In the genomic region with DNA sequence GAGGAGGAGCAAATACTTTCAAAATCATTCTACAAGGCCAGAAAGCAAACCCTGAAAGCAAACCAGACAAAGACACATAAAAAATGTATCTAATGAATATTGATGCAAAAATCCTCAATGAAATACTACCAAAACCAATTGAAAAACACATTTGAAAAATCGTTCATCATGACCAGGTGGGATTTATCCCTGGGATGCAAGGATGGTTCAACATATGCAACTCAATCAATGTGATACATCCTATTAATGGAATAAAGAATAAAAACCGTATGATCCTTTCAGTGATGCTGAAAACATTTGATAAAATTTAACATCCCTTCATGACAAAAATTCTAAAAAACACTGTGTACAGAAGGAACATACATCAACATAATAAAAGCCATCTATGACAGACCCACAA, we compare ENCODE assay signal across 29 cellular contexts.
DNase-seq lines count a peak whose midpoint lies in the region; ATAC-seq, FAIRE-seq and TF ChIP-seq lines count a peak whose summit lies in the region.
"Had no signal": no experiment of that assay in that cellular context is flagged by ENCODE, and none has a peak within 500 bp of the region (broad histone marks: within the 10 kb centered on the region; RNA-seq: fewer than 3 reads in every experiment).

No MANE protein-coding gene starts in this region.

- no peak for ATAC-seq in K562
- ATAC-seq: A549; CD8-positive, alpha-beta T cell had no signal

- WGBS in K562 (ENCODE audit: insufficient coverage, low coverage, missing lambda C conversion rate), result 4% methylated on average over 2 of the region's 2 CpGs
- 70 to 79% (median 77%) methylated on average over 2 of the region's 2 CpGs for WGBS in small intestine, 3 donors

- CTCF ChIA-PET in K562 (lab: Yijun Ruan, JAX; ENCODE audit: low intra/inter-chr PET ratio), result no interaction called here

- H2AFZ ChIP-seq in K562 (ENCODE audit: low read depth, low read length), result no peak overlapping the region

- H3K27ac ChIP-seq in K562 (ENCODE audit: extremely low read depth, low read depth, low read length), result no peak overlapping the region
- H3K27ac ChIP-seq in small intestine (ENCODE audit: low read depth in 1 of 2, low read length in 1 of 2), result no peak overlapping the region
- H3K27ac ChIP-seq: 22Rv1; A549; BLaER1; BLaER1 treated with 17β-estradiol and CSF1 and Interleukin-3, amounts not matched to agents 10 nM and 100 nM; C4-2B had no signal

- no peak for TF ChIP-seq EP300 in K562 (IDR thresholded peaks at IDR 0.05; ENCODE audit: low read length)

- no TSS peak for BruUV-seq in K562 (replicated peaks; lab: Mats Ljungman, UMichigan)

- no peaks in the 10 kb centered on the region for H3K36me3 ChIP-seq in K562 (ENCODE audit: control insufficient read depth, insufficient read depth, low read length)
- H3K36me3 ChIP-seq in small intestine (ENCODE audit: control insufficient read depth in 2 of 2, insufficient read depth in 2 of 2, low read length in 2 of 2), result no peaks in the 10 kb centered on the region
- H3K36me3 ChIP-seq: BE2C; BLaER1; BLaER1 treated with 17β-estradiol and CSF1 and Interleukin-3, amounts not matched to agents 10 nM and 100 nM had no signal

- H3K79me2 ChIP-seq in K562 (ENCODE audit: control insufficient read depth, insufficient read depth, low read length), result no peaks in the 10 kb centered on the region

- no peaks in the 10 kb centered on the region for H3K4me1 ChIP-seq in K562 (replicated peaks in 1 of 2; ENCODE audit: control insufficient read depth in 2 of 2, insufficient read depth in 2 of 2, low read length in 2 of 2)
- H3K4me1 ChIP-seq in small intestine (ENCODE audit: control insufficient read depth in 2 of 2, insufficient read depth in 1 of 2, low read depth in 1 of 2, low read length in 1 of 2), result no peaks in the 10 kb centered on the region
- H3K4me1 ChIP-seq: A549; BE2C; BLaER1; BLaER1 treated with 17β-estradiol and CSF1 and Interleukin-3, amounts not matched to agents 10 nM and 100 nM; Caco-2 had no signal

- TF ChIP-seq POLR2A in K562 (conservative IDR thresholded peaks at IDR 0.05), result no peak

- in situ Hi-C loops in K562 (cut with MboI), result no loop called here

- no peak for TF ChIP-seq CTCF in K562 (IDR thresholded peaks at IDR 0.05 in 2 of 3, conservative IDR thresholded peaks at IDR 0.05 in 1 of 3; ENCODE audit: insufficient read depth in 2 of 3, low read depth in 1 of 3, low read length in 3 of 3)

- H3K9me3 ChIP-seq in K562 (replicated peaks; ENCODE audit: control insufficient read depth, insufficient read depth, low read depth, low read length) (no peaks in the 10 kb centered on the region), small intestine (ENCODE audit: control insufficient read depth, low read depth) (peaks cover 2% of the 10 kb centered on the region)
- H3K9me3 ChIP-seq: A549, BE2C, Caco-2 had no signal

- H3K27me3 ChIP-seq in K562 (ENCODE audit: control insufficient read depth in 2 of 2, insufficient read depth in 2 of 2, low read length in 2 of 2) (no peaks in the 10 kb centered on the region), small intestine (ENCODE audit: control insufficient read depth in 2 of 2, insufficient read depth in 2 of 2, low read length in 2 of 2) (no peaks in the 10 kb centered on the region)
- H3K27me3 ChIP-seq: BE2C; BLaER1; BLaER1 treated with 17β-estradiol and CSF1 and Interleukin-3, amounts not matched to agents 10 nM and 100 nM had no signal

- POLR2A ChIA-PET in K562 (lab: Yijun Ruan, JAX), result no interaction called here

- intact Hi-C loops in K562 (cut with micrococcal nuclease), result no loop called here

- H3K4me3 ChIP-seq in K562, result no peak overlapping the region
- no peak overlapping the region for H3K4me3 ChIP-seq in small intestine (ENCODE audit: low read depth in 1 of 2, low read length in 2 of 2)
- H3K4me3 ChIP-seq: A549; BLaER1; BLaER1 treated with 17β-estradiol and CSF1 and Interleukin-3, amounts not matched to agents 10 nM and 100 nM had no signal

- H4K20me1 ChIP-seq in K562 (replicated peaks; ENCODE audit: control insufficient read depth, insufficient read depth, low read length), result no peaks in the 10 kb centered on the region
- H4K20me1 ChIP-seq: BLaER1; BLaER1 treated with 17β-estradiol and CSF1 and Interleukin-3, amounts not matched to agents 10 nM and 100 nM had no signal

- H3K9ac ChIP-seq in K562 (ENCODE audit: insufficient read depth in 1 of 2, low read depth in 2 of 2, low read length in 2 of 2), result no peak overlapping the region
- H3K9ac ChIP-seq: BLaER1; BLaER1 treated with 17β-estradiol and CSF1 and Interleukin-3, amounts not matched to agents 10 nM and 100 nM had no signal

- FAIRE-seq in K562 (lab: Jason Lieb, UNC) (no peak), small intestine (lab: Jason Lieb, UNC) (no peak)
- FAIRE-seq: A204.1, A549, D721Med had no signal

- DNase-seq in K562 (ENCODE audit: extremely low read depth in 1 of 4, low spot score in 3 of 4) (no peak), small intestine (no peak)
- DNase-seq: 8988T; ACHN; AML-193; BE2C; C1 segment of cervical spinal cord; Caco-2; Calu3; CD4-positive, alpha-beta memory T cell; CD4-positive, alpha-beta T cell; CD4-positive, CD25-positive, alpha-beta regulatory T cell; CD8-positive, alpha-beta memory T cell; CD8-positive, alpha-beta T cell; COR-L47; DMS 273 treated with DMSO at 0.1 percent for 48 hours; DMS153; DMS53; DMS79; DMS79 treated with DMSO at 0.1 percent for 48 hours; DND-41; EL had no signal

- no peak for TF ChIP-seq RAD21 in K562 (CRISPR knock-in tag; conservative IDR thresholded peaks at IDR 0.05 in 1 of 2, IDR thresholded peaks at IDR 0.05 in 1 of 2)

- H3K9me1 ChIP-seq in K562 (ENCODE audit: control insufficient read depth, insufficient read depth, low read length), result no peaks in the 10 kb centered on the region

- no peak overlapping the region for H3K4me2 ChIP-seq in K562 (ENCODE audit: insufficient read depth, low read length)
- H3K4me2 ChIP-seq: A549; BLaER1; BLaER1 treated with 17β-estradiol and CSF1 and Interleukin-3, amounts not matched to agents 10 nM and 100 nM had no signal

TF ChIP-seq in K562, 482 proteins besides CTCF, POLR2A, EP300 and RAD21:
- TF ChIP-seq ZNF324 (CRISPR knock-in tag; IDR thresholded peaks at IDR 0.05) (peak; percentile 90), PML (IDR thresholded peaks at IDR 0.05; ENCODE audit: low read length) (no peak)
TF ChIP-seq in K562: peak in this region for 1.
